Comparison of ENCODE assay signal across 23 cellular contexts in the genomic region with DNA sequence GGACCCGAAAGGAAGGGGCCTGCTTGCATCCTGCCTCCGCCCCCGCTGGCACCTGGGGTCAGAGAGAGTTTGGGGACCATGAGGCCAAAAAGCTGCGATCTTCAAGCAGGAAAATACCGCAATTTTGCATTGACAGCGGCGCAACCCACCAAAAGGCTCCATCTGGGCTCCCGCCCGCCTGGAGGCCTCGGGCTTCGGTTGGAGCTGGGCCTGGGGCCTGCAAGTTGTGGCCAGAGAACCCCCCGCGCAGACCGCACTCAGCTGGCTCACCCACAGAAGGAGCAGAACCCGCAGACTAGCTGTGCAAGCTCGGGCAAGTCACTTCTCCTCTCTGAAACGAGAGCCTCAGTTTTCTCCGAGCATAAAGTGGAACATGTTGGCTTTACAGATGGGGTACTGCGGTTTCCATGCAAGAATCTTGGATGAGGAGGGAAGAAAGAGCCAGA. TPM values are rescaled to one million over a fixed set of nuclear protein-coding genes. Genes with fewer than 3 reads are reported as not detected.
"Had no signal": no experiment of that assay in that cellular context is flagged by ENCODE, and none has a peak within 500 bp of the region (broad histone marks: within the 10 kb centered on the region; RNA-seq: fewer than 3 reads in every experiment).

No MANE protein-coding gene starts in this region.

- FAIRE-seq: endometrium, frontal cortex, small intestine, urothelium cell line had no signal

- H3K36me3 ChIP-seq: heart right ventricle, left ventricle myocardium inferior, right atrium auricular region, suprapubic skin, thyroid gland had no signal

- H3K4me3 ChIP-seq: dorsolateral prefrontal cortex, heart right ventricle, left ventricle myocardium inferior, lung, psoas muscle, right atrium auricular region, suprapubic skin, thyroid gland had no signal

- ATAC-seq: esophagus mucosa, psoas muscle had no signal

- H3K9me3 ChIP-seq: heart right ventricle, left ventricle myocardium inferior, psoas muscle, right atrium auricular region, suprapubic skin, thyroid gland had no signal

- DNase-seq: cortex of kidney; dorsolateral prefrontal cortex; effector memory CD4-positive, alpha-beta T cell; heart right ventricle; hypothalamus; islet precursor cell; left ventricle myocardium inferior; mesendoderm; naive B cell; small intestine; stimulated activated CD4-positive, alpha-beta T cell treated with anti-CD3 and anti-CD28 coated beads, Interleukin-2, amount 100 ng/mL, for 48 hours; stimulated activated naive CD4-positive, alpha-beta T cell treated with Interleukin-2 at 50 U/mL for 16 hours; thyroid gland had no signal

- H3K4me1 ChIP-seq: psoas muscle had no signal

- H3K27ac ChIP-seq: dorsolateral prefrontal cortex, heart right ventricle, left ventricle myocardium inferior, psoas muscle, right atrium auricular region, suprapubic skin, thyroid gland had no signal

RNA-seq across cellular contexts. Expression of a gene that starts 1.3 kb away (rescaled TPM):
- total RNA-seq: esophagus mucosa, fibroblast of lung, frontal cortex, heart right ventricle, left ventricle myocardium inferior, omental fat pad, right atrium auricular region, suprapubic skin had no signal
- polyA plus RNA-seq: fibroblast of lung had no signal

RNA-seq across cellular contexts. Expression of a gene that starts 55.7 kb away (rescaled TPM):
- total RNA-seq: fibroblast of lung, frontal cortex, left ventricle myocardium inferior, lung, omental fat pad, psoas muscle, right atrium auricular region, thyroid gland had no signal
- polyA plus RNA-seq: fibroblast of lung, lung, psoas muscle, small intestine had no signal
